In genomic region chr16:892536-893255, GRCh38 we compare ENCODE assay signal across 1 cellular context.
TF ChIP-seq lines count a peak whose summit lies in the region.

No MANE protein-coding gene starts in this region.

TF ChIP-seq in K562, 482 proteins besides CTCF, POLR2A, EP300 and RAD21 (continued from another document):
- TF ChIP-seq, protein P1, sequence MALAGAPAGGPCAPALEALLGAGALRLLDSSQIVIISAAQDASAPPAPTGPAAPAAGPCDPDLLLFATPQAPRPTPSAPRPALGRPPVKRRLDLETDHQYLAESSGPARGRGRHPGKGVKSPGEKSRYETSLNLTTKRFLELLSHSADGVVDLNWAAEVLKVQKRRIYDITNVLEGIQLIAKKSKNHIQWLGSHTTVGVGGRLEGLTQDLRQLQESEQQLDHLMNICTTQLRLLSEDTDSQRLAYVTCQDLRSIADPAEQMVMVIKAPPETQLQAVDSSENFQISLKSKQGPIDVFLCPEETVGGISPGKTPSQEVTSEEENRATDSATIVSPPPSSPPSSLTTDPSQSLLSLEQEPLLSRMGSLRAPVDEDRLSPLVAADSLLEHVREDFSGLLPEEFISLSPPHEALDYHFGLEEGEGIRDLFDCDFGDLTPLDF (CRISPR knock-in tag; IDR thresholded peaks at IDR 0.05), result no peak
- TF ChIP-seq ZNF197 (CRISPR knock-in tag; IDR thresholded peaks at IDR 0.05; ENCODE audit: low read depth), result no peak
